In genomic region chr20:24722586-24722985, GRCh38 we compare ENCODE assay signal across 24 cellular contexts.
DNase-seq lines count a peak whose midpoint lies in the region; ATAC-seq and TF ChIP-seq lines count a peak whose summit lies in the region.
"Had no signal": no experiment of that assay in that cellular context is flagged by ENCODE, and none has a peak within 500 bp of the region (broad histone marks: within the 10 kb centered on the region; RNA-seq: fewer than 3 reads in every experiment).

No MANE protein-coding gene starts in this region.

- no peaks in the 10 kb centered on the region for H3K27me3 ChIP-seq in SJCRH30
- no peaks in the 10 kb centered on the region for H3K27me3 ChIP-seq in neural cell (ENCODE audit: insufficient read depth, low read depth, low read length)

- H3K36me3 ChIP-seq in SJCRH30: no peaks in the 10 kb centered on the region
- no peaks in the 10 kb centered on the region for H3K36me3 ChIP-seq in neural cell (ENCODE audit: insufficient read depth, low read length)

- H3K9me2 ChIP-seq in neural cell (ENCODE audit: insufficient read depth, low read length): no peaks in the 10 kb centered on the region

- H3K4me1 ChIP-seq in SJCRH30: peaks cover 26% of the 10 kb centered on the region
- H3K4me1 ChIP-seq: A549, Caco-2 had no signal

- H3K9ac ChIP-seq in neural cell (ENCODE audit: low read length): no peak overlapping the region

- H3K27ac ChIP-seq in SJCRH30: peak overlapping the region; percentile 81
- H3K27ac ChIP-seq in neural cell (ENCODE audit: low read length): no peak overlapping the region
- H3K27ac ChIP-seq: A549, C4-2B, HL-60 had no signal

- TF ChIP-seq CTCF in neural cell (IDR thresholded peaks at IDR 0.05; ENCODE audit: poor library complexity, severe bottlenecking): no peak

- TF ChIP-seq RAD21 in neural cell (conservative IDR thresholded peaks at IDR 0.05): no peak

- no peaks in the 10 kb centered on the region for H3K79me2 ChIP-seq in neural cell (replicated peaks; ENCODE audit: insufficient read depth, low read length)

- H3K4me2 ChIP-seq in neural cell (ENCODE audit: low read length): peak overlapping the region; percentile 38
- H3K4me2 ChIP-seq: A549 had no signal

- no peak overlapping the region for H3K27ac Mint-ChIP-seq in activated T-helper 17 cell treated with anti-CD3 and anti-CD28 coated beads, Interleukin-2, amount 50 U/mL, for 72 hours
- H3K27ac Mint-ChIP-seq: CD8-positive, alpha-beta T cell; IgD-negative memory B cell; T-cell had no signal

- H3K4me3 Mint-ChIP-seq in activated T-helper 17 cell treated with anti-CD3 and anti-CD28 coated beads, Interleukin-2, amount 50 U/mL, for 72 hours: no peak overlapping the region
- H3K4me3 Mint-ChIP-seq: CD8-positive, alpha-beta T cell; T-cell had no signal

- H3K9me3 Mint-ChIP-seq in activated T-helper 17 cell treated with anti-CD3 and anti-CD28 coated beads, Interleukin-2, amount 50 U/mL, for 72 hours: no peaks in the 10 kb centered on the region
- H3K9me3 Mint-ChIP-seq: CD8-positive, alpha-beta T cell; T-cell had no signal

- H3K4me3 ChIP-seq in SJCRH30 (no peak overlapping the region), neural cell (ENCODE audit: low read length) (no peak overlapping the region)
- H3K4me3 ChIP-seq: A549 had no signal

- DNase-seq in NCI-H82 (lab: John Stamatoyannopoulos, UW): peak; percentile 61
- no peak for DNase-seq in NCI-H82 treated with DMSO at 0.1 percent for 48 hours (lab: John Stamatoyannopoulos, UW; ENCODE audit: unreplicated experiment)
- peak; percentile 67 for DNase-seq in D341Med (ENCODE audit: low spot score)
- DNase-seq in SJCRH30: no peak
- no peak for DNase-seq in pons (ENCODE audit: low spot score)
- DNase-seq: AML-193; Caco-2; CD8-positive, alpha-beta T cell; DMS153; DND-41; NCI-H1436; NCI-H1930; NCI-H2107; NCI-H510A; NCI-H774; Right ventricle myocardium superior; RPMI8226; T-cell had no signal

- H2AFZ ChIP-seq in neural cell (ENCODE audit: low read depth, low read length): no peak overlapping the region

- H3K4me1 Mint-ChIP-seq in activated T-helper 17 cell treated with anti-CD3 and anti-CD28 coated beads, Interleukin-2, amount 50 U/mL, for 72 hours: no peaks in the 10 kb centered on the region
- H3K4me1 Mint-ChIP-seq: T-cell had no signal

- peaks cover 21% of the 10 kb centered on the region for H3K27me3 Mint-ChIP-seq in activated T-helper 17 cell treated with anti-CD3 and anti-CD28 coated beads, Interleukin-2, amount 50 U/mL, for 72 hours

- TF ChIP-seq EP300 in neural cell (conservative IDR thresholded peaks at IDR 0.05; ENCODE audit: poor library complexity, severe bottlenecking): no peak

- no peaks in the 10 kb centered on the region for H3F3A ChIP-seq in neural cell (ENCODE audit: insufficient read depth, low read length, poor library complexity, severe bottlenecking)

- H3K36me3 Mint-ChIP-seq in activated T-helper 17 cell treated with anti-CD3 and anti-CD28 coated beads, Interleukin-2, amount 50 U/mL, for 72 hours (ENCODE audit: low read depth): no peaks in the 10 kb centered on the region
- H3K36me3 Mint-ChIP-seq: CD8-positive, alpha-beta T cell; IgD-negative memory B cell; T-cell had no signal

- H3K9me3 ChIP-seq in SJCRH30 (replicated peaks) (no peaks in the 10 kb centered on the region; the same call in 1 of the 2 replicates), neural cell (ENCODE audit: low read length) (no peaks in the 10 kb centered on the region)
- H3K9me3 ChIP-seq: A549, Caco-2 had no signal

- no peak for ATAC-seq in activated T-helper 17 cell treated with anti-CD3 and anti-CD28 coated beads, Interleukin-2, amount 50 U/mL, for 72 hours (replicated peaks)
- ATAC-seq: A549; CD8-positive, alpha-beta T cell; T-cell had no signal

- H4K20me1 ChIP-seq in neural cell (ENCODE audit: insufficient read depth): no peaks in the 10 kb centered on the region

TF ChIP-seq in neural cell, 6 proteins besides CTCF, POLR2A, EP300 and RAD21:
- TF ChIP-seq REST (IDR thresholded peaks at IDR 0.05; ENCODE audit: borderline replicate concordance) (no peak), POLR2AphosphoS5 (IDR thresholded peaks at IDR 0.05) (no peak), EZH2 (IDR thresholded peaks at IDR 0.05; ENCODE audit: borderline replicate concordance, insufficient read depth, low read length, poor library complexity, severe bottlenecking) (no peak), MXI1 (conservative IDR thresholded peaks at IDR 0.05; ENCODE audit: poor library complexity, severe bottlenecking) (no peak), TAF1 (IDR thresholded peaks at IDR 0.05; ENCODE audit: low read depth) (no peak), SMC3 (conservative IDR thresholded peaks at IDR 0.05; ENCODE audit: poor library complexity) (no peak)

Comparison
In these comparisons a context has a peak if more than half of its experiments do, and no peak if none do; other contexts are left out.
1. DNase-seq: peak in NCI-H82 (single experiment) and D341Med (single experiment); none in NCI-H82 treated with DMSO at 0.1 percent for 48 hours (single experiment), SJCRH30 (0 of 2) and pons (single experiment).